13 cellular contexts compared by ENCODE assay signal in the genomic region with DNA sequence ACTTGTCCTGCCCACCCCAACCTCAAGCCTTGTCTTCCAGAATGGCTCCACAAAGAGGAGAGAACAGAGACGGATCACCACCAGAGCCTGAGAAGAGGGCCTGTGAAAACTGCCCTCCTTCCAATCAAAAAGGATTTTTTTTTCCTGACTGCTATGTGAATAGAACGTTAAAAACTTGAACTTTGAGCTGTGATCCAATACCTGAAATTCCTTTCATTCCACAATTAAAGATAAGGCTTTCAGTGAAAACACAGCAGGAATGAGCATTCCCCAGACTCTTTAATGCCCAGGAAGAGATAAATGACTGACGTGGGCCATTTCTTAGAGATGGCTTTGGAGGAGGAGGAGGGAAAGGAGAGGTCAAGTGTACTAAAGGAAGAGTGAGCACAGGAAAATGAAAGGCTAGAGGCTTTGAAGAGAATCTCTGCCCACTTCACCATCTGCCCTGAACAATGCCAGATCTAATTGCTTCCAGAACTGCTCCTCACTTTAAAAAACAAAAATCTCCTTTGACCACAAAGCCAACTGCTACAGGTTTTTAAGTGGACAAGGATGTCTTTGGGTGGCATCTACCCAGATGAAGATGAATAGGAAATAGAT.
A peak's percentile ranks its signal among the peaks of the same experiment; 100 is the strongest.
DNase-seq lines count a peak whose midpoint lies in the region; ATAC-seq and TF ChIP-seq lines count a peak whose summit lies in the region.
"Had no signal": no experiment of that assay in that cellular context is flagged by ENCODE, and none has a peak within 500 bp of the region (broad histone marks: within the 10 kb centered on the region; RNA-seq: fewer than 3 reads in every experiment).

No MANE protein-coding gene starts in this region.

- no peaks in the 10 kb centered on the region for H3K36me3 Mint-ChIP-seq in T-helper 17 cell (ENCODE audit: low read depth)
- H3K36me3 Mint-ChIP-seq: activated naive CD4-positive, alpha-beta T cell treated with anti-CD3 and anti-CD28 coated beads, Interleukin-2, amount 50 U/mL, for 72 hours; natural killer cell treated with Interleukin-12 subunit alpha and Interleukin-12 subunit beta and Interleukin-15 and Interleukin-18, amount 100 ng/mL, for 72 hours had no signal

- DNase-seq in HS-27A (ENCODE audit: low read depth), result peak; percentile 51
- no peak for DNase-seq in T-helper 17 cell
- peak; percentile 87 for DNase-seq in kidney glomerular epithelial cell (lab: John Stamatoyannopoulos, UW)
- no peak for DNase-seq in AML-193 (lab: John Stamatoyannopoulos, UW)
- DNase-seq in stimulated activated CD8-positive, alpha-beta memory T cell treated with anti-CD3 and anti-CD28 coated beads, Interleukin-4, amount 100 ng/mL, for 48 hours, result no peak
- DNase-seq in T-helper 9 cell, result no peak
- DNase-seq: effector memory CD4-positive, alpha-beta T cell; HCEC 1CT; SJCRH30 had no signal

- peak overlapping the region; percentile 93 for H3K27ac ChIP-seq in 22Rv1
- H3K27ac ChIP-seq: SJCRH30 had no signal

- H3K4me1 Mint-ChIP-seq in T-helper 17 cell, result peaks cover 46% of the 10 kb centered on the region

- TF ChIP-seq CTCF in 22Rv1 (IDR thresholded peaks at IDR 0.05), result no peak

- H3K9me3 ChIP-seq in T-helper 17 cell (ENCODE audit: control insufficient read depth, low read length, poor library complexity, severe bottlenecking), result no peaks in the 10 kb centered on the region
- H3K9me3 ChIP-seq: SJCRH30 had no signal

- ATAC-seq in T-helper 17 cell (no peak), GM19328 (IDR thresholded peaks at IDR 0.05; ENCODE audit: unreplicated experiment) (no peak)
- ATAC-seq: activated naive CD4-positive, alpha-beta T cell treated with anti-CD3 and anti-CD28 coated beads, Interleukin-2, amount 50 U/mL, for 72 hours; natural killer cell treated with Interleukin-12 subunit alpha and Interleukin-12 subunit beta and Interleukin-15 and Interleukin-18, amount 100 ng/mL, for 72 hours had no signal

- H3K27ac Mint-ChIP-seq in T-helper 17 cell, result peak overlapping the region; percentile 99
- H3K27ac Mint-ChIP-seq: natural killer cell treated with Interleukin-12 subunit alpha and Interleukin-12 subunit beta and Interleukin-15 and Interleukin-18, amount 100 ng/mL, for 72 hours had no signal

- peak overlapping the region; percentile 37 for H3K4me3 Mint-ChIP-seq in T-helper 17 cell
- H3K4me3 Mint-ChIP-seq: natural killer cell treated with Interleukin-12 subunit alpha and Interleukin-12 subunit beta and Interleukin-15 and Interleukin-18, amount 100 ng/mL, for 72 hours had no signal

- H3K27me3 Mint-ChIP-seq in T-helper 17 cell, result no peaks in the 10 kb centered on the region

Comparison
In these comparisons a context has a peak if more than half of its experiments do, and no peak if none do; other contexts are left out.
1. DNase-seq: peak in HS-27A (single experiment) and kidney glomerular epithelial cell (single experiment); none in T-helper 17 cell (0 of 3), AML-193 (0 of 2), stimulated activated CD8-positive, alpha-beta memory T cell treated with anti-CD3 and anti-CD28 coated beads, Interleukin-4, amount 100 ng/mL, for 48 hours (single experiment) and T-helper 9 cell (single experiment).